Comparison of ENCODE assay signal across 22 cellular contexts in genomic region chr15:33083232-33084006, GRCh38.
A peak's percentile ranks its signal among the peaks of the same experiment; 100 is the strongest.
DNase-seq lines count a peak whose midpoint lies in the region; ATAC-seq, FAIRE-seq and TF ChIP-seq lines count a peak whose summit lies in the region.
"Had no signal": no experiment of that assay in that cellular context is flagged by ENCODE, and none has a peak within 500 bp of the region (broad histone marks: within the 10 kb centered on the region; RNA-seq: fewer than 3 reads in every experiment).

No MANE protein-coding gene starts in this region.

- TF ChIP-seq RAD21 in A549 (conservative IDR thresholded peaks at IDR 0.05 in 1 of 2, IDR thresholded peaks at IDR 0.05 in 1 of 2): no peak

- no peak for DNase-seq in A549 (ENCODE audit: low read depth in 1 of 2, low spot score in 1 of 2)
- DNase-seq in astrocyte (ENCODE audit: low read depth): peak; percentile 48
- DNase-seq in islet precursor cell: peak; percentile 72
- no peak for DNase-seq in posterior cingulate gyrus
- DNase-seq in DMS53 (lab: John Stamatoyannopoulos, UW): no peak
- no peak for DNase-seq in NCI-H128 (lab: John Stamatoyannopoulos, UW; ENCODE audit: unreplicated experiment)
- no peak for DNase-seq in activated CD4-positive, alpha-beta T cell treated with anti-CD3 and anti-CD28 coated beads, Interleukin-2, amount 10 ng/mL, durations not matched to agents 7 days and 5 days
- DNase-seq: activated CD4-positive, alpha-beta T cell treated with anti-CD3 and anti-CD28 coated beads, Interleukin-2, amount 10 ng/mL, durations not matched to agents 24 days and 14 days; activated CD8-positive, alpha-beta memory T cell treated with anti-CD3 and anti-CD28 coated beads, Interleukin-2, amount 50 U/mL, for 48 hours; left cardiac atrium; NCI-H1105 treated with DMSO at 0.1 percent for 48 hours; NCI-H2171; NCI-H82; T1000 had no signal

- H3K4me1 ChIP-seq in A549: no peaks in the 10 kb centered on the region
- peaks cover 27% of the 10 kb centered on the region for H3K4me1 ChIP-seq in HUES64 (ENCODE audit: insufficient read depth, low read length)
- peaks cover 8% of the 10 kb centered on the region for H3K4me1 ChIP-seq in astrocyte (ENCODE audit: insufficient read depth, low read length)
- H3K4me1 ChIP-seq: right atrium auricular region had no signal

- no peaks in the 10 kb centered on the region for H4K20me1 ChIP-seq in astrocyte (ENCODE audit: insufficient read depth, low read length)

- peaks cover 15% of the 10 kb centered on the region for H3K4me1 Mint-ChIP-seq in astrocyte (ENCODE audit: low read depth, unreplicated experiment)
- H3K4me1 Mint-ChIP-seq in activated CD4-positive, alpha-beta T cell treated with anti-CD3 and anti-CD28 coated beads, Interleukin-2, amount 10 ng/mL, durations not matched to agents 7 days and 5 days: no peaks in the 10 kb centered on the region
- H3K4me1 Mint-ChIP-seq: activated CD4-positive, alpha-beta T cell treated with anti-CD3 and anti-CD28 coated beads, Interleukin-2, amount 10 ng/mL, durations not matched to agents 24 days and 14 days; CD14-positive monocyte; stimulated activated memory B cell treated with anti-CD40 and anti-IgM and Interleukin-4, amounts not matched to agents 10 μg/mL and 1 μg/mL and 100 μg/mL, for 72 hours had no signal

- no peaks in the 10 kb centered on the region for H3K9me3 Mint-ChIP-seq in astrocyte (ENCODE audit: unreplicated experiment)
- H3K9me3 Mint-ChIP-seq in activated CD4-positive, alpha-beta T cell treated with anti-CD3 and anti-CD28 coated beads, Interleukin-2, amount 10 ng/mL, durations not matched to agents 7 days and 5 days: no peaks in the 10 kb centered on the region
- H3K9me3 Mint-ChIP-seq: activated CD4-positive, alpha-beta T cell treated with anti-CD3 and anti-CD28 coated beads, Interleukin-2, amount 10 ng/mL, durations not matched to agents 24 days and 14 days; CD14-positive monocyte; stimulated activated memory B cell treated with anti-CD40 and anti-IgM and Interleukin-4, amounts not matched to agents 10 μg/mL and 1 μg/mL and 100 μg/mL, for 72 hours had no signal

- H3K27ac Mint-ChIP-seq in astrocyte (ENCODE audit: unreplicated experiment): peak overlapping the region; percentile 66
- no peak overlapping the region for H3K27ac Mint-ChIP-seq in activated CD4-positive, alpha-beta T cell treated with anti-CD3 and anti-CD28 coated beads, Interleukin-2, amount 10 ng/mL, durations not matched to agents 7 days and 5 days
- H3K27ac Mint-ChIP-seq: activated CD4-positive, alpha-beta T cell treated with anti-CD3 and anti-CD28 coated beads, Interleukin-2, amount 10 ng/mL, durations not matched to agents 24 days and 14 days; CD14-positive monocyte; stimulated activated memory B cell treated with anti-CD40 and anti-IgM and Interleukin-4, amounts not matched to agents 10 μg/mL and 1 μg/mL and 100 μg/mL, for 72 hours had no signal

- ATAC-seq in A549: no peak
- ATAC-seq: left cardiac atrium; Panc1; stimulated activated memory B cell treated with anti-CD40 and anti-IgM and Interleukin-4, amounts not matched to agents 10 μg/mL and 1 μg/mL and 100 μg/mL, for 72 hours had no signal

- H3K4me2 ChIP-seq in A549: no peak overlapping the region
- H3K4me2 ChIP-seq in astrocyte (ENCODE audit: low read length): peak overlapping the region; percentile 21
- H3K4me2 ChIP-seq: KMS-11 had no signal

- no peak overlapping the region for H3K4me3 Mint-ChIP-seq in astrocyte (ENCODE audit: unreplicated experiment)
- no peak overlapping the region for H3K4me3 Mint-ChIP-seq in activated CD4-positive, alpha-beta T cell treated with anti-CD3 and anti-CD28 coated beads, Interleukin-2, amount 10 ng/mL, durations not matched to agents 7 days and 5 days
- H3K4me3 Mint-ChIP-seq: activated CD4-positive, alpha-beta T cell treated with anti-CD3 and anti-CD28 coated beads, Interleukin-2, amount 10 ng/mL, durations not matched to agents 24 days and 14 days; CD14-positive monocyte; stimulated activated memory B cell treated with anti-CD40 and anti-IgM and Interleukin-4, amounts not matched to agents 10 μg/mL and 1 μg/mL and 100 μg/mL, for 72 hours had no signal

- H3K4me3 ChIP-seq in A549: no peak overlapping the region
- H3K4me3 ChIP-seq in HUES64 (ENCODE audit: low read length): peak overlapping the region; percentile 24; the same call in 1 of the 2 replicates
- no peak overlapping the region for H3K4me3 ChIP-seq in astrocyte (ENCODE audit: insufficient read depth, low read depth, low read length)
- H3K4me3 ChIP-seq: right atrium auricular region, SK-N-MC, thoracic aorta had no signal

- H3K9ac ChIP-seq in HUES64 (ENCODE audit: low read depth, low read length): 0 out of 2 replicates have a peak overlapping the region, but pooled peaks have one; percentile 26
- H3K9ac ChIP-seq in astrocyte (ENCODE audit: low read length): no peak overlapping the region
- H3K9ac ChIP-seq: KMS-11 had no signal

- H2AFZ ChIP-seq in astrocyte (ENCODE audit: low read depth, low read length): no peak overlapping the region

- intact Hi-C loops in posterior cingulate gyrus (cut with DNase I): no loop called here

- FAIRE-seq in A549 (lab: Jason Lieb, UNC) (peak; percentile 13), astrocyte (lab: Jason Lieb, UNC) (no peak)

- POLR2A ChIA-PET in A549 (lab: Yijun Ruan, JAX): no interaction called here
- POLR2A ChIA-PET in activated CD4-positive, alpha-beta T cell treated with anti-CD3 and anti-CD28 coated beads, Interleukin-2, amount 10 ng/mL, durations not matched to agents 7 days and 5 days (lab: Charles Lee): no interaction called here

- H3K79me2 ChIP-seq in astrocyte (ENCODE audit: insufficient read depth, low read length): no peaks in the 10 kb centered on the region

- H3K9me3 ChIP-seq in A549: no peaks in the 10 kb centered on the region
- H3K9me3 ChIP-seq in HUES64 (ENCODE audit: insufficient read depth, low read depth, low read length): no peaks in the 10 kb centered on the region
- H3K9me3 ChIP-seq in astrocyte (ENCODE audit: insufficient read depth, low read depth, low read length): no peaks in the 10 kb centered on the region
- H3K9me3 ChIP-seq: right atrium auricular region, thoracic aorta had no signal

- CTCF ChIA-PET in A549 (lab: Yijun Ruan, JAX): interaction anchor here (1.0 to 3.8 kb wide), 3 partner anchors 18 to 50 kb away, joined by 3 to 29 read pairs (median 3); no protein-coding TSS in a partner anchor
- CTCF ChIA-PET in activated CD4-positive, alpha-beta T cell treated with anti-CD3 and anti-CD28 coated beads, Interleukin-2, amount 10 ng/mL, durations not matched to agents 7 days and 5 days (lab: Charles Lee): no interaction called here

- H3K27me3 ChIP-seq in HUES64 (ENCODE audit: insufficient read depth, low read length) (no peaks in the 10 kb centered on the region), astrocyte (ENCODE audit: insufficient read depth, low read length) (no peaks in the 10 kb centered on the region)
- H3K27me3 ChIP-seq: right atrium auricular region had no signal

- no peaks in the 10 kb centered on the region for H3K27me3 Mint-ChIP-seq in astrocyte (ENCODE audit: low read depth, unreplicated experiment)
- H3K27me3 Mint-ChIP-seq in activated CD4-positive, alpha-beta T cell treated with anti-CD3 and anti-CD28 coated beads, Interleukin-2, amount 10 ng/mL, durations not matched to agents 7 days and 5 days: peaks cover 3% of the 10 kb centered on the region
- H3K27me3 Mint-ChIP-seq: stimulated activated memory B cell treated with anti-CD40 and anti-IgM and Interleukin-4, amounts not matched to agents 10 μg/mL and 1 μg/mL and 100 μg/mL, for 72 hours had no signal

- no peaks in the 10 kb centered on the region for H3K36me3 Mint-ChIP-seq in astrocyte (ENCODE audit: low read depth, unreplicated experiment)
- H3K36me3 Mint-ChIP-seq in activated CD4-positive, alpha-beta T cell treated with anti-CD3 and anti-CD28 coated beads, Interleukin-2, amount 10 ng/mL, durations not matched to agents 7 days and 5 days (ENCODE audit: low read depth): no peaks in the 10 kb centered on the region
- H3K36me3 Mint-ChIP-seq: stimulated activated memory B cell treated with anti-CD40 and anti-IgM and Interleukin-4, amounts not matched to agents 10 μg/mL and 1 μg/mL and 100 μg/mL, for 72 hours had no signal

- H3K27ac ChIP-seq in A549 (no peak overlapping the region), HUES64 (ENCODE audit: low read depth, low read length) (peak overlapping the region; percentile 75), astrocyte (ENCODE audit: low read depth, low read length) (no peak overlapping the region)
- H3K27ac ChIP-seq: KMS-11, right atrium auricular region, SK-N-MC, thoracic aorta had no signal

- no peaks in the 10 kb centered on the region for H3K36me3 ChIP-seq in HUES64 (ENCODE audit: insufficient read depth, low read length)
- H3K36me3 ChIP-seq in astrocyte (ENCODE audit: insufficient read depth, low read length): no peaks in the 10 kb centered on the region
- H3K36me3 ChIP-seq: right atrium auricular region, thoracic aorta had no signal

- WGBS in A549 (ENCODE audit: missing lambda C conversion rate): 49% methylated on average over 6 of the region's 6 CpGs
- WGBS in HUES64: 24% methylated on average over 6 of the region's 6 CpGs

- TF ChIP-seq EP300 in A549 (IDR thresholded peaks at IDR 0.05): no peak

- TF ChIP-seq CTCF in A549 (IDR thresholded peaks at IDR 0.05) (no peak), astrocyte (IDR thresholded peaks at IDR 0.05; ENCODE audit: insufficient read depth, low read depth, low read length) (no peak)

- TF ChIP-seq POLR2A in A549 (IDR thresholded peaks at IDR 0.05; ENCODE audit: low read length): no peak

TF ChIP-seq in A549, 52 proteins besides CTCF, POLR2A, EP300 and RAD21 (continues in another document):
- no peak for TF ChIP-seq ZFP36 (IDR thresholded peaks at IDR 0.05; ENCODE audit: borderline replicate concordance, partially characterized antibody)
- TF ChIP-seq SREBF2 (IDR thresholded peaks at IDR 0.05): no peak
- no peak for TF ChIP-seq NFE2L2 (conservative IDR thresholded peaks at IDR 0.05; ENCODE audit: low read length)
- TF ChIP-seq ELK1 (IDR thresholded peaks at IDR 0.05; ENCODE audit: low read depth, low read length): no peak
- TF ChIP-seq, protein P1, sequence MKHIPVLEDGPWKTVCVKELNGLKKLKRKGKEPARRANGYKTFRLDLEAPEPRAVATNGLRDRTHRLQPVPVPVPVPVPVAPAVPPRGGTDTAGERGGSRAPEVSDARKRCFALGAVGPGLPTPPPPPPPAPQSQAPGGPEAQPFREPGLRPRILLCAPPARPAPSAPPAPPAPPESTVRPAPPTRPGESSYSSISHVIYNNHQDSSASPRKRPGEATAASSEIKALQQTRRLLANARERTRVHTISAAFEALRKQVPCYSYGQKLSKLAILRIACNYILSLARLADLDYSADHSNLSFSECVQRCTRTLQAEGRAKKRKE (CRISPR knock-in tag; IDR thresholded peaks at IDR 0.05; ENCODE audit: low read depth): no peak

Comparison
In these comparisons a context has a peak if more than half of its experiments do, and no peak if none do; other contexts are left out.
1. DNase-seq: peak in astrocyte (single experiment) and islet precursor cell (single experiment); none in A549 (0 of 2), posterior cingulate gyrus (0 of 10), DMS53 (single experiment), NCI-H128 (single experiment) and activated CD4-positive, alpha-beta T cell treated with anti-CD3 and anti-CD28 coated beads, Interleukin-2, amount 10 ng/mL, durations not matched to agents 7 days and 5 days (single experiment).